ENCODE assay signal across 8 cellular contexts in genomic region chr5:96336351-96336985, GRCh38.
DNase-seq lines count a peak whose midpoint lies in the region; ATAC-seq and TF ChIP-seq lines count a peak whose summit lies in the region.

No MANE protein-coding gene starts in this region.

- H3K27ac ChIP-seq in epithelial cell of prostate: peak overlapping the region; percentile 78

- no peaks in the 10 kb centered on the region for H3K27me3 ChIP-seq in mucosa of stomach (ENCODE audit: control insufficient read depth, insufficient read depth, low read length)

- ATAC-seq in GM18519 (IDR thresholded peaks at IDR 0.05; ENCODE audit: low FRiP score, unreplicated experiment) (peak; percentile 43), HG03108 (IDR thresholded peaks at IDR 0.05; ENCODE audit: unreplicated experiment) (peak; percentile 44)
- peak; percentile 77 for ATAC-seq in stimulated activated memory B cell treated with anti-CD40 and anti-IgM and Interleukin-4, amounts not matched to agents 10 μg/mL and 1 μg/mL and 100 μg/mL, for 72 hours

- H3K4me3 ChIP-seq in AG10803 (ENCODE audit: low read length) (no peak overlapping the region), mucosa of stomach (ENCODE audit: low read length) (no peak overlapping the region)

- H3K4me3 Mint-ChIP-seq in stimulated activated memory B cell treated with anti-CD40 and anti-IgM and Interleukin-4, amounts not matched to agents 10 μg/mL and 1 μg/mL and 100 μg/mL, for 72 hours: no peak overlapping the region

- H3K9me3 ChIP-seq in mucosa of stomach (ENCODE audit: control insufficient read depth, low read length): no peaks in the 10 kb centered on the region

- no peaks in the 10 kb centered on the region for H3K4me1 Mint-ChIP-seq in stimulated activated memory B cell treated with anti-CD40 and anti-IgM and Interleukin-4, amounts not matched to agents 10 μg/mL and 1 μg/mL and 100 μg/mL, for 72 hours

- H3K27me3 Mint-ChIP-seq in stimulated activated memory B cell treated with anti-CD40 and anti-IgM and Interleukin-4, amounts not matched to agents 10 μg/mL and 1 μg/mL and 100 μg/mL, for 72 hours: no peaks in the 10 kb centered on the region

- no peaks in the 10 kb centered on the region for H3K9me3 Mint-ChIP-seq in stimulated activated memory B cell treated with anti-CD40 and anti-IgM and Interleukin-4, amounts not matched to agents 10 μg/mL and 1 μg/mL and 100 μg/mL, for 72 hours

- H3K27ac Mint-ChIP-seq in stimulated activated memory B cell treated with anti-CD40 and anti-IgM and Interleukin-4, amounts not matched to agents 10 μg/mL and 1 μg/mL and 100 μg/mL, for 72 hours: no peak overlapping the region

- peak; percentile 99 for TF ChIP-seq CTCF in AG10803 (conservative IDR thresholded peaks at IDR 0.05; ENCODE audit: low read length)

- peak overlapping the region; percentile 12 for H3K9ac ChIP-seq in mucosa of stomach (ENCODE audit: low read length)

- no peaks in the 10 kb centered on the region for H3K36me3 Mint-ChIP-seq in stimulated activated memory B cell treated with anti-CD40 and anti-IgM and Interleukin-4, amounts not matched to agents 10 μg/mL and 1 μg/mL and 100 μg/mL, for 72 hours

- peaks cover 25% of the 10 kb centered on the region for H3K4me1 ChIP-seq in mucosa of stomach (ENCODE audit: control insufficient read depth, insufficient read depth, low read length)

- DNase-seq in AG10803 (ENCODE audit: low read depth) (peak; percentile 90), NCI-H526 (lab: John Stamatoyannopoulos, UW) (peak; percentile 28 to 69), epithelial cell of prostate (ENCODE audit: low read depth, low spot score) (peak; percentile 33)
- DNase-seq in activated CD4-positive, alpha-beta T cell treated with anti-CD3 and anti-CD28 coated beads, Interleukin-2, amount 50 U/mL, for 4 hours: peak; percentile 48 to 59

- no peaks in the 10 kb centered on the region for H3K36me3 ChIP-seq in mucosa of stomach (ENCODE audit: control insufficient read depth, insufficient read depth, low read length)

Comparison
In these comparisons a context has a peak if more than half of its experiments do, and no peak if none do; other contexts are left out.
1. DNase-seq: peak in every context shown above with its lines; median percentile 90 in AG10803; 54 in activated CD4-positive, alpha-beta T cell treated with anti-CD3 and anti-CD28 coated beads, Interleukin-2, amount 50 U/mL, for 4 hours; 48 in NCI-H526; 33 in epithelial cell of prostate.